In the genomic region with DNA sequence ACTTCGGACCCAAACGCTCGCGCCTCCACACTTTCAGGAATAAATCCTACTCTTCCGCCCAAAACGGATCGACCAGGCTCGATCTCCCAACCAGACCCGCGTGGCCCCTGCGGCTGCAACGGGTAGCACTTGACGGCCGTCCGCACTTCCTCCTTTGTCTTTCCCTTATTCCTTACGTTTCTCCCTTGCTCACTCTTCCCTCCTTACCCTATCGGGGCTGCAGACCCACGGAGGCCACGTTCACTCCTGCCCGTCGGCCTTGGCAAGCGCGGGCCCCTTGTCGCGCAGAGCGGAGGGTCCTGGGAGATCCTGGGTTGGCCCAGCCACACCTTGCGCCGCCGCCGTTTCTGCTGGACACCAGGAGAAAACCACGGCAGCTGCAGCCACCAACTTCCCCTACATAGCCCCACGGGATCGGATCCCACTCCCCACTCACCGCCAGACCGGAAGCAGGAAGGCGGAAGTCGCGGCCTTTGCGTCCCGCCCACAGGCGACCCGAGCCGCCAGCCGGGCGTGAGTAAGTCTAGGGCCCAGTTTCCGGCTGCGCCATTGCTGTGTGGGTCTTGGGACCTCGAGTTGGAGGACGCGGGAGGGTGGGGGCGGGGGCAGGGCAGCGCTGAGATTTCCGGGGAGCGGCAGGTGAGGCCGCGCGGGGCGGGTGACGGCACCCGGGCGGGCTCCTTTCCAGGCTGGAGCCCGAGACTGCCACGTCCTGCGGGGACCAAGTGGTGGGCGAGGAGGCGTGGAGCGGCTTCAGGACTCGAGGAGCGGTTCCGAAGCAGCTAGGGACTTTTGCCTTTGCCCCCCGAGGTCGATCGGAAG, we compare ENCODE assay signal across 1 cellular context.
A peak's percentile ranks its signal among the peaks of the same experiment; 100 is the strongest.
TF ChIP-seq lines count a peak whose summit lies in the region.

A gene with protein sequence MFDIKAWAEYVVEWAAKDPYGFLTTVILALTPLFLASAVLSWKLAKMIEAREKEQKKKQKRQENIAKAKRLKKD (minus strand): TSS at position 459 of the 822 bp plus-strand sequence. CDS start 2,297 bp downstream, outside the sequence.

TF ChIP-seq in GM23338, 12 proteins besides CTCF, POLR2A, EP300 and RAD21:
- TF ChIP-seq, protein P1, sequence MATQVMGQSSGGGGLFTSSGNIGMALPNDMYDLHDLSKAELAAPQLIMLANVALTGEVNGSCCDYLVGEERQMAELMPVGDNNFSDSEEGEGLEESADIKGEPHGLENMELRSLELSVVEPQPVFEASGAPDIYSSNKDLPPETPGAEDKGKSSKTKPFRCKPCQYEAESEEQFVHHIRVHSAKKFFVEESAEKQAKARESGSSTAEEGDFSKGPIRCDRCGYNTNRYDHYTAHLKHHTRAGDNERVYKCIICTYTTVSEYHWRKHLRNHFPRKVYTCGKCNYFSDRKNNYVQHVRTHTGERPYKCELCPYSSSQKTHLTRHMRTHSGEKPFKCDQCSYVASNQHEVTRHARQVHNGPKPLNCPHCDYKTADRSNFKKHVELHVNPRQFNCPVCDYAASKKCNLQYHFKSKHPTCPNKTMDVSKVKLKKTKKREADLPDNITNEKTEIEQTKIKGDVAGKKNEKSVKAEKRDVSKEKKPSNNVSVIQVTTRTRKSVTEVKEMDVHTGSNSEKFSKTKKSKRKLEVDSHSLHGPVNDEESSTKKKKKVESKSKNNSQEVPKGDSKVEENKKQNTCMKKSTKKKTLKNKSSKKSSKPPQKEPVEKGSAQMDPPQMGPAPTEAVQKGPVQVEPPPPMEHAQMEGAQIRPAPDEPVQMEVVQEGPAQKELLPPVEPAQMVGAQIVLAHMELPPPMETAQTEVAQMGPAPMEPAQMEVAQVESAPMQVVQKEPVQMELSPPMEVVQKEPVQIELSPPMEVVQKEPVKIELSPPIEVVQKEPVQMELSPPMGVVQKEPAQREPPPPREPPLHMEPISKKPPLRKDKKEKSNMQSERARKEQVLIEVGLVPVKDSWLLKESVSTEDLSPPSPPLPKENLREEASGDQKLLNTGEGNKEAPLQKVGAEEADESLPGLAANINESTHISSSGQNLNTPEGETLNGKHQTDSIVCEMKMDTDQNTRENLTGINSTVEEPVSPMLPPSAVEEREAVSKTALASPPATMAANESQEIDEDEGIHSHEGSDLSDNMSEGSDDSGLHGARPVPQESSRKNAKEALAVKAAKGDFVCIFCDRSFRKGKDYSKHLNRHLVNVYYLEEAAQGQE (IDR thresholded peaks at IDR 0.05; ENCODE audit: unreplicated experiment), result no peak
- TF ChIP-seq CREB1 (CRISPR knock-in tag; IDR thresholded peaks at IDR 0.05; ENCODE audit: low read depth) (peak; percentile 41; the same call in 1 of the 2 replicates), JUNB (IDR thresholded peaks at IDR 0.05; ENCODE audit: unreplicated experiment) (no peak), POLR2AphosphoS5 (IDR thresholded peaks at IDR 0.05; ENCODE audit: low read depth) (peak; percentile 82), STAT1 (IDR thresholded peaks at IDR 0.05; ENCODE audit: unreplicated experiment) (no peak), ZNF331 (CRISPR knock-in tag; IDR thresholded peaks at IDR 0.05; ENCODE audit: low read depth) (no peak), ZNF114 (CRISPR knock-in tag; IDR thresholded peaks at IDR 0.05) (no peak), EZH2phosphoT487 (IDR thresholded peaks at IDR 0.05; ENCODE audit: unreplicated experiment) (no peak), EZH2 (IDR thresholded peaks at IDR 0.05; ENCODE audit: low read depth, unreplicated experiment) (no peak), NANOG (IDR thresholded peaks at IDR 0.05; ENCODE audit: borderline replicate concordance) (no peak)
- TF ChIP-seq, protein P2, sequence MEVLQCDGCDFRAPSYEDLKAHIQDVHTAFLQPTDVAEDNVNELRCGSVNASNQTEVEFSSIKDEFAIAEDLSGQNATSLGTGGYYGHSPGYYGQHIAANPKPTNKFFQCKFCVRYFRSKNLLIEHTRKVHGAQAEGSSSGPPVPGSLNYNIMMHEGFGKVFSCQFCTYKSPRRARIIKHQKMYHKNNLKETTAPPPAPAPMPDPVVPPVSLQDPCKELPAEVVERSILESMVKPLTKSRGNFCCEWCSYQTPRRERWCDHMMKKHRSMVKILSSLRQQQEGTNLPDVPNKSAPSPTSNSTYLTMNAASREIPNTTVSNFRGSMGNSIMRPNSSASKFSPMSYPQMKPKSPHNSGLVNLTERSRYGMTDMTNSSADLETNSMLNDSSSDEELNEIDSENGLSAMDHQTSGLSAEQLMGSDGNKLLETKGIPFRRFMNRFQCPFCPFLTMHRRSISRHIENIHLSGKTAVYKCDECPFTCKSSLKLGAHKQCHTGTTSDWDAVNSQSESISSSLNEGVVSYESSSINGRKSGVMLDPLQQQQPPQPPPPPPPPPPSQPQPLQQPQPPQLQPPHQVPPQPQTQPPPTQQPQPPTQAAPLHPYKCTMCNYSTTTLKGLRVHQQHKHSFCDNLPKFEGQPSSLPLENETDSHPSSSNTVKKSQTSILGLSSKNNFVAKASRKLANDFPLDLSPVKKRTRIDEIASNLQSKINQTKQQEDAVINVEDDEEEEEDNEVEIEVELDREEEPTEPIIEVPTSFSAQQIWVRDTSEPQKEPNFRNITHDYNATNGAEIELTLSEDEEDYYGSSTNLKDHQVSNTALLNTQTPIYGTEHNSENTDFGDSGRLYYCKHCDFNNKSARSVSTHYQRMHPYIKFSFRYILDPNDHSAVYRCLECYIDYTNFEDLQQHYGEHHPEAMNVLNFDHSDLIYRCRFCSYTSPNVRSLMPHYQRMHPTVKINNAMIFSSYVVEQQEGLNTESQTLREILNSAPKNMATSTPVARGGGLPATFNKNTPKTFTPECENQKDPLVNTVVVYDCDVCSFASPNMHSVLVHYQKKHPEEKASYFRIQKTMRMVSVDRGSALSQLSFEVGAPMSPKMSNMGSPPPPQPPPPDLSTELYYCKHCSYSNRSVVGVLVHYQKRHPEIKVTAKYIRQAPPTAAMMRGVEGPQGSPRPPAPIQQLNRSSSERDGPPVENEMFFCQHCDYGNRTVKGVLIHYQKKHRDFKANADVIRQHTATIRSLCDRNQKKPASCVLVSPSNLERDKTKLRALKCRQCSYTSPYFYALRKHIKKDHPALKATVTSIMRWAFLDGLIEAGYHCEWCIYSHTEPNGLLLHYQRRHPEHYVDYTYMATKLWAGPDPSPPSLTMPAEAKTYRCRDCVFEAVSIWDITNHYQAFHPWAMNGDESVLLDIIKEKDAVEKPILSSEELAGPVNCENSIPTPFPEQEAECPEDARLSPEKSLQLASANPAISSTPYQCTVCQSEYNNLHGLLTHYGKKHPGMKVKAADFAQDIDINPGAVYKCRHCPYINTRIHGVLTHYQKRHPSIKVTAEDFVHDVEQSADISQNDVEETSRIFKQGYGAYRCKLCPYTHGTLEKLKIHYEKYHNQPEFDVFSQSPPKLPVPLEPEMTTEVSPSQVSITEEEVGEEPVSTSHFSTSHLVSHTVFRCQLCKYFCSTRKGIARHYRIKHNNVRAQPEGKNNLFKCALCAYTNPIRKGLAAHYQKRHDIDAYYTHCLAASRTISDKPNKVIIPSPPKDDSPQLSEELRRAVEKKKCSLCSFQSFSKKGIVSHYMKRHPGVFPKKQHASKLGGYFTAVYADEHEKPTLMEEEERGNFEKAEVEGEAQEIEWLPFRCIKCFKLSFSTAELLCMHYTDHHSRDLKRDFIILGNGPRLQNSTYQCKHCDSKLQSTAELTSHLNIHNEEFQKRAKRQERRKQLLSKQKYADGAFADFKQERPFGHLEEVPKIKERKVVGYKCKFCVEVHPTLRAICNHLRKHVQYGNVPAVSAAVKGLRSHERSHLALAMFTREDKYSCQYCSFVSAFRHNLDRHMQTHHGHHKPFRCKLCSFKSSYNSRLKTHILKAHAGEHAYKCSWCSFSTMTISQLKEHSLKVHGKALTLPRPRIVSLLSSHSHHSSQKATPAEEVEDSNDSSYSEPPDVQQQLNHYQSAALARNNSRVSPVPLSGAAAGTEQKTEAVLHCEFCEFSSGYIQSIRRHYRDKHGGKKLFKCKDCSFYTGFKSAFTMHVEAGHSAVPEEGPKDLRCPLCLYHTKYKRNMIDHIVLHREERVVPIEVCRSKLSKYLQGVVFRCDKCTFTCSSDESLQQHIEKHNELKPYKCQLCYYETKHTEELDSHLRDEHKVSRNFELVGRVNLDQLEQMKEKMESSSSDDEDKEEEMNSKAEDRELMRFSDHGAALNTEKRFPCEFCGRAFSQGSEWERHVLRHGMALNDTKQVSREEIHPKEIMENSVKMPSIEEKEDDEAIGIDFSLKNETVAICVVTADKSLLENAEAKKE (CRISPR knock-in tag; IDR thresholded peaks at IDR 0.05), result no peak
- TF ChIP-seq, protein P3, sequence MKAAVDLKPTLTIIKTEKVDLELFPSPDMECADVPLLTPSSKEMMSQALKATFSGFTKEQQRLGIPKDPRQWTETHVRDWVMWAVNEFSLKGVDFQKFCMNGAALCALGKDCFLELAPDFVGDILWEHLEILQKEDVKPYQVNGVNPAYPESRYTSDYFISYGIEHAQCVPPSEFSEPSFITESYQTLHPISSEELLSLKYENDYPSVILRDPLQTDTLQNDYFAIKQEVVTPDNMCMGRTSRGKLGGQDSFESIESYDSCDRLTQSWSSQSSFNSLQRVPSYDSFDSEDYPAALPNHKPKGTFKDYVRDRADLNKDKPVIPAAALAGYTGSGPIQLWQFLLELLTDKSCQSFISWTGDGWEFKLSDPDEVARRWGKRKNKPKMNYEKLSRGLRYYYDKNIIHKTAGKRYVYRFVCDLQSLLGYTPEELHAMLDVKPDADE (IDR thresholded peaks at IDR 0.05), result peak; percentile 62
